In genomic region chr15:52295421-52295991, GRCh38 we compare ENCODE assay signal across 8 cellular contexts. TPM values are rescaled to one million over a fixed set of nuclear protein-coding genes. Genes with fewer than 3 reads are reported as not detected.
DNase-seq lines count a peak whose midpoint lies in the region; ATAC-seq and TF ChIP-seq lines count a peak whose summit lies in the region.

Gene MYO5C (minus strand): TSS chr15:52295804. CDS start chr15:52295636, 168 bp downstream.

- peaks cover 19% of the 10 kb centered on the region for H3K27me3 Mint-ChIP-seq in neural crest cell (ENCODE audit: low read depth)

- ATAC-seq in GM21619 (IDR thresholded peaks at IDR 0.05; ENCODE audit: unreplicated experiment), result no peak
- no peak for ATAC-seq in HG03342 (IDR thresholded peaks at IDR 0.05; ENCODE audit: unreplicated experiment)
- ATAC-seq in GM21723 (IDR thresholded peaks at IDR 0.05; ENCODE audit: unreplicated experiment), result no peak

- no peaks in the 10 kb centered on the region for H3K9me3 Mint-ChIP-seq in neural crest cell

- H3K4me1 Mint-ChIP-seq in neural crest cell, result peaks cover 6% of the 10 kb centered on the region

- peak; percentile 13 for DNase-seq in EL
- DNase-seq in NCI-H1092 (lab: John Stamatoyannopoulos, UW), result peak; percentile 50
- peak; percentile 47 for DNase-seq in germinal center (ENCODE audit: low spot score)
- DNase-seq in neural crest cell (ENCODE audit: low read depth, low spot score), result peak; percentile 51

- H3K36me3 Mint-ChIP-seq in neural crest cell (ENCODE audit: low read depth), result no peaks in the 10 kb centered on the region

- H3K27ac Mint-ChIP-seq in neural crest cell (ENCODE audit: unreplicated experiment), result no peak within 1 kb of the TSS

- no peak for TF ChIP-seq CTCF in WI38 (IDR thresholded peaks at IDR 0.05; ENCODE audit: low read depth, low read length)
- TF ChIP-seq CTCF in neural crest cell (conservative IDR thresholded peaks at IDR 0.05), result no peak

- peak within 1 kb of the TSS; percentile 74 for H3K4me3 Mint-ChIP-seq in neural crest cell

- H3K4me3 ChIP-seq in WI38 (ENCODE audit: low read depth, low read length), result peak within 1 kb of the TSS; percentile 27; the same call in 1 of the 2 replicates

RNA-seq across cellular contexts. Expression of gene MYO5C, which starts in this region (rescaled TPM):
- total RNA-seq in neural crest cell, result 7.7 and 7.8 TPM in 2 replicates
